Comparison of ENCODE assay signal across 24 cellular contexts in the genomic region with DNA sequence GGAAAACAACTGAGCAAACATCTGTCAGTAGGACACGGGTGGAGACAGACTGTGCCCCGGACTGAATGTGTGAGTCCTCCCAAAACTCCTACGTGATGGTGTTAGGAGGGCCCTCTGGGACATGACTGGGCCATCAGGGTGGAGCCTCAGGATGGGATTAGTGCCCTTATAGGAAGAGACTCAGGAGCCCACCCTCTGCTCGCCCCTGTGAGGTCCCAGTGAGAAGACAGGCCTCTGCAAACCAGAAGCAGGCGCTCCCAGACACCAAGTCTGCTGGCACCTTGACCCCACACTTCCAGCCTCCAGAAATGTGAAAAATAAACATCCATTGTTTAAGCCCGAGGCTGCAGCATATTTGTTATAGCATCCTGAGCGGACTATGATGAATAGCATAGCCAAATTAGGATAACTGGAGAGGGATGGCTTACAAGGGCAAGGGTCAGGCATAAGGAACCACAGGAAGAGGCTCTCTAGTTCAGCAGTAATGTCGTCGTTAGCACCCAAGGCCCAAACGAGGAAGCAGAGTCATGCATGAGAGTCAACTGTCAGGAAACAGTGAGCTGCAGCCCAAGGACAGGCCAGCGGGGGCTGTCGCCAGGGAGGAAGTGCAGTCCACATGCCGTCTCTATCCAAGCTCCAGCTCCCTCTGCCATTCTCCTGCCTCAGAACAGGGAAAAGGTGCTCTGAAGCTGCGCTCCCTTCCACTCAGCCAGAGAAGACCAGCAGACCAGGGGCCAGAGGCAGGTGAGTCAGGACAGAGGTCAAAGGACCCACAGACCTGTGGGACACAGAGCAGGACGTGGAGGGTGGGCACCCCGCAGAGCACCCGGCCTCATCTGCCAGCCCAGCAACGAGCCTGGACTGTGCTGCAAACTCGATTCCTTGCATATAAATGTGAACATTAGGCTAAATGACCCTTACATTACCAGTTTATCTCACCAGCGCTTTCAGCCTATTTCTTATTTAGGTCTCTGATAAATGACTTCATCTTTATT. TPM values are rescaled to one million over a fixed set of nuclear protein-coding genes. Genes with fewer than 3 reads are reported as not detected.
A peak's percentile ranks its signal among the peaks of the same experiment; 100 is the strongest.
DNase-seq lines count a peak whose midpoint lies in the region; ATAC-seq and TF ChIP-seq lines count a peak whose summit lies in the region.
"Had no signal": no experiment of that assay in that cellular context is flagged by ENCODE, and none has a peak within 500 bp of the region (broad histone marks: within the 10 kb centered on the region; RNA-seq: fewer than 3 reads in every experiment).

No MANE protein-coding gene starts in this region.

- H3K4me1 ChIP-seq in BLaER1 (peaks cover 99% of the 10 kb centered on the region), left lung (no peaks in the 10 kb centered on the region), Caco-2 (no peaks in the 10 kb centered on the region)
- H3K4me1 ChIP-seq: BE2C had no signal

- H3K4me2 ChIP-seq in BLaER1: peak overlapping the region; percentile 81
- H3K4me2 ChIP-seq: SK-N-SH had no signal

- H3K27me3 Mint-ChIP-seq in Caco-2 (ENCODE audit: insufficient read depth, unreplicated experiment): no peaks in the 10 kb centered on the region
- H3K27me3 Mint-ChIP-seq: central memory CD8-positive, alpha-beta T cell; type B pancreatic cell had no signal

- H3K9me3 Mint-ChIP-seq in Caco-2 (ENCODE audit: unreplicated experiment): no peaks in the 10 kb centered on the region
- H3K9me3 Mint-ChIP-seq: activated T-helper 2 cell treated with anti-CD3 and anti-CD28 coated beads, Interferon-gamma antibody, Interleukin-2, Interleukin-4, amounts not matched to agents 10 μg/mL and 5 μg/mL and 100 μg/mL, durations not matched to agents 14 hours and 24 hours and 36 hours; memory B cell; type B pancreatic cell had no signal

- H3K27ac ChIP-seq in BLaER1 (peak overlapping the region; percentile 74), left lung (peak overlapping the region in 1 of 2 donors; percentile 41), caudate nucleus (ENCODE audit: low read depth, low read length) (no peak overlapping the region)

- H3K4me3 Mint-ChIP-seq in Caco-2 (ENCODE audit: unreplicated experiment): no peak overlapping the region
- H3K4me3 Mint-ChIP-seq: activated CD4-positive, alpha-beta memory T cell treated with anti-CD3 and anti-CD28 coated beads for 36 hours; activated naive CD8-positive, alpha-beta T cell; central memory CD8-positive, alpha-beta T cell; H9; memory B cell; type B pancreatic cell had no signal

- H3K4me1 Mint-ChIP-seq in Caco-2 (ENCODE audit: low read depth, unreplicated experiment): no peaks in the 10 kb centered on the region
- H3K4me1 Mint-ChIP-seq: central memory CD8-positive, alpha-beta T cell had no signal

- H3K36me3 ChIP-seq in BLaER1 (0 out of 2 replicates have a peak, but pooled peaks cover 5% of the 10 kb centered on the region), left lung (no peaks in the 10 kb centered on the region), Caco-2 (ENCODE audit: control insufficient read depth, insufficient read depth, low read length) (no peaks in the 10 kb centered on the region)
- H3K36me3 ChIP-seq: BE2C had no signal

- peak; percentile 63 to 64 for DNase-seq in Kasumi-1 (lab: John Stamatoyannopoulos, UW)
- DNase-seq in UCSD-AML1 (lab: John Stamatoyannopoulos, UW; ENCODE audit: unreplicated experiment): peak; percentile 47
- no peak for DNase-seq in left lung
- DNase-seq in Caco-2: no peak
- no peak for DNase-seq in AG20443 (ENCODE audit: low spot score)
- DNase-seq in caudate nucleus (lab: John Stamatoyannopoulos, UW): no peak
- DNase-seq: activated CD4-positive, alpha-beta memory T cell treated with anti-CD3 and anti-CD28 coated beads for 36 hours; activated CD4-positive, CD25-positive, alpha-beta regulatory T cell; BE2C; COR-L47; dermis blood vessel endothelial cell; DMS79 treated with DMSO at 0.1 percent for 48 hours; H9; NCI-H1436 treated with DMSO at 0.1 percent for 48 hours; NCI-H510A; occipital lobe; SK-N-SH had no signal

- H3K27me3 ChIP-seq in BLaER1: no peaks in the 10 kb centered on the region
- peaks cover 0 to 6% of the 10 kb centered on the region in 2 donors for H3K27me3 ChIP-seq in left lung
- no peaks in the 10 kb centered on the region for H3K27me3 ChIP-seq in Caco-2 (replicated peaks; ENCODE audit: control insufficient read depth, insufficient read depth, low read length)
- H3K27me3 ChIP-seq: BE2C had no signal

- H3K9me3 ChIP-seq in BLaER1: peaks cover 22% of the 10 kb centered on the region
- H3K9me3 ChIP-seq in left lung: no peaks in the 10 kb centered on the region
- H3K9me3 ChIP-seq in Caco-2: no peaks in the 10 kb centered on the region
- H3K9me3 ChIP-seq: BE2C, SK-N-SH had no signal

- no peaks in the 10 kb centered on the region for H4K20me1 ChIP-seq in BLaER1

- no TSS peak for BruUV-seq in Caco-2 (replicated peaks; lab: Mats Ljungman, UMichigan)

- no peak overlapping the region for H3K27ac Mint-ChIP-seq in Caco-2 (ENCODE audit: unreplicated experiment)
- H3K27ac Mint-ChIP-seq: activated CD4-positive, alpha-beta memory T cell treated with anti-CD3 and anti-CD28 coated beads for 36 hours; activated naive CD8-positive, alpha-beta T cell; activated T-helper 2 cell treated with anti-CD3 and anti-CD28 coated beads, Interferon-gamma antibody, Interleukin-2, Interleukin-4, amounts not matched to agents 10 μg/mL and 5 μg/mL and 100 μg/mL, durations not matched to agents 14 hours and 24 hours and 36 hours; memory B cell; type B pancreatic cell had no signal

- peaks cover 6% of the 10 kb centered on the region for H3K36me3 Mint-ChIP-seq in Caco-2 (ENCODE audit: insufficient read depth, unreplicated experiment)
- H3K36me3 Mint-ChIP-seq: activated CD4-positive, alpha-beta memory T cell treated with anti-CD3 and anti-CD28 coated beads for 36 hours; activated naive CD8-positive, alpha-beta T cell; memory B cell; type B pancreatic cell had no signal

- POLR2A ChIA-PET in Caco-2 (lab: Charles Lee): no interaction called here

- TF ChIP-seq CTCF in left lung (IDR thresholded peaks at IDR 0.05): no peak
- TF ChIP-seq CTCF in Caco-2 (IDR thresholded peaks at IDR 0.05; ENCODE audit: insufficient read depth in 1 of 2, low read depth in 1 of 2, low read length in 1 of 2, severe bottlenecking in 1 of 2, unreplicated experiment in 1 of 2): no peak

- ATAC-seq in left lung (peak; percentile 32), HG03354 (IDR thresholded peaks at IDR 0.05; ENCODE audit: poor library complexity, severe bottlenecking, unreplicated experiment) (no peak)

- H3K9ac ChIP-seq in BLaER1: peak overlapping the region; percentile 56; the same call in 1 of the 2 replicates
- H3K9ac ChIP-seq: SK-N-SH had no signal

- intact Hi-C loops in left lung (cut with DNase I): no loop called here
- intact Hi-C loops in Caco-2 (cut with micrococcal nuclease; ENCODE audit: unreplicated experiment): no loop called here

- H3K4me3 ChIP-seq in BLaER1: no peak overlapping the region
- H3K4me3 ChIP-seq in left lung: no peak overlapping the region
- H3K4me3 ChIP-seq in Caco-2 (ENCODE audit: low read depth, low read length): no peak overlapping the region

- CTCF ChIA-PET in Caco-2 (lab: Charles Lee): no interaction called here

RNA-seq across cellular contexts. Expression of a gene that starts 50.5 kb away (rescaled TPM):
- total RNA-seq in left lung (1 to 10 TPM; 4.0 to 6.9 TPM), Caco-2 (2022) (1.4 and 2.6 TPM in 2 replicates)

Comparison
In these comparisons a context has a peak if more than half of its experiments do, and no peak if none do; other contexts are left out.
1. DNase-seq: peak in Kasumi-1 (2 of 2) and UCSD-AML1 (single experiment); none in left lung (0 of 2), Caco-2 (0 of 2), AG20443 (single experiment) and caudate nucleus (0 of 61).